In genomic region chr19:17243854-17244617, GRCh38 we compare ENCODE assay signal across 8 cellular contexts. TPM values are rescaled to one million over a fixed set of nuclear protein-coding genes. Genes with fewer than 3 reads are reported as not detected.
DNase-seq lines count a peak whose midpoint lies in the region; ATAC-seq and TF ChIP-seq lines count a peak whose summit lies in the region.

No MANE protein-coding gene starts in this region.

- TF ChIP-seq CTCF in retinal pigment epithelial cell (conservative IDR thresholded peaks at IDR 0.05; ENCODE audit: low read depth, low read length): no peak

- no peak overlapping the region for H3K27ac Mint-ChIP-seq in activated naive CD4-positive, alpha-beta T cell treated with anti-CD3 and anti-CD28 coated beads, Interleukin-2, amount 50 U/mL, for 24 hours
- H3K27ac Mint-ChIP-seq in activated naive CD4-positive, alpha-beta T cell treated with anti-CD3 and anti-CD28 coated beads, Interleukin-2, amount 50 U/mL, for 72 hours: no peak overlapping the region
- peak overlapping the region; percentile 12 for H3K27ac Mint-ChIP-seq in activated T-helper 1 cell treated with anti-CD3 and anti-CD28 coated beads, Interleukin-12 subunit alpha, Interleukin-12 subunit beta, Interleukin-2, Interleukin-4 antibody, amounts not matched to agents 30 ng/mL and 10 ng/mL and 1 ng/mL, durations not matched to agents 14 hours and 24 hours and 36 hours

- no peak for ATAC-seq in activated naive CD4-positive, alpha-beta T cell treated with anti-CD3 and anti-CD28 coated beads, Interleukin-2, amount 50 U/mL, for 72 hours
- ATAC-seq in left ventricle myocardium superior: peak; percentile 36
- ATAC-seq in HG02973 (IDR thresholded peaks at IDR 0.05; ENCODE audit: unreplicated experiment): no peak
- no peak for ATAC-seq in HG03354 (IDR thresholded peaks at IDR 0.05; ENCODE audit: poor library complexity, severe bottlenecking, unreplicated experiment)

- intact Hi-C loops in activated T-helper 1 cell treated with anti-CD3 and anti-CD28 coated beads, Interleukin-12 subunit alpha, Interleukin-12 subunit beta, Interleukin-2, Interleukin-4 antibody, amounts not matched to agents 30 ng/mL and 10 ng/mL and 1 ng/mL, durations not matched to agents 14 hours and 24 hours and 36 hours (cut with micrococcal nuclease): no loop called here
- intact Hi-C loops in left ventricle myocardium superior (cut with micrococcal nuclease): no loop called here

- H3K27me3 Mint-ChIP-seq in activated naive CD4-positive, alpha-beta T cell treated with anti-CD3 and anti-CD28 coated beads, Interleukin-2, amount 50 U/mL, for 24 hours: no peaks in the 10 kb centered on the region
- peaks cover 14% of the 10 kb centered on the region for H3K27me3 Mint-ChIP-seq in activated T-helper 1 cell treated with anti-CD3 and anti-CD28 coated beads, Interleukin-12 subunit alpha, Interleukin-12 subunit beta, Interleukin-2, Interleukin-4 antibody, amounts not matched to agents 30 ng/mL and 10 ng/mL and 1 ng/mL, durations not matched to agents 14 hours and 24 hours and 36 hours (ENCODE audit: insufficient read depth)

- peak overlapping the region; percentile 64 for H3K4me3 Mint-ChIP-seq in activated naive CD4-positive, alpha-beta T cell treated with anti-CD3 and anti-CD28 coated beads, Interleukin-2, amount 50 U/mL, for 24 hours
- H3K4me3 Mint-ChIP-seq in activated T-helper 1 cell treated with anti-CD3 and anti-CD28 coated beads, Interleukin-12 subunit alpha, Interleukin-12 subunit beta, Interleukin-2, Interleukin-4 antibody, amounts not matched to agents 30 ng/mL and 10 ng/mL and 1 ng/mL, durations not matched to agents 14 hours and 24 hours and 36 hours: peak overlapping the region; percentile 72

- peak overlapping the region; percentile 65 for H3K4me3 ChIP-seq in retinal pigment epithelial cell (ENCODE audit: low read length)

- no peaks in the 10 kb centered on the region for H3K36me3 Mint-ChIP-seq in activated naive CD4-positive, alpha-beta T cell treated with anti-CD3 and anti-CD28 coated beads, Interleukin-2, amount 50 U/mL, for 24 hours
- H3K36me3 Mint-ChIP-seq in activated naive CD4-positive, alpha-beta T cell treated with anti-CD3 and anti-CD28 coated beads, Interleukin-2, amount 50 U/mL, for 72 hours: no peaks in the 10 kb centered on the region
- no peaks in the 10 kb centered on the region for H3K36me3 Mint-ChIP-seq in activated T-helper 1 cell treated with anti-CD3 and anti-CD28 coated beads, Interleukin-12 subunit alpha, Interleukin-12 subunit beta, Interleukin-2, Interleukin-4 antibody, amounts not matched to agents 30 ng/mL and 10 ng/mL and 1 ng/mL, durations not matched to agents 14 hours and 24 hours and 36 hours (ENCODE audit: low read depth)

- no peak for DNase-seq in activated naive CD4-positive, alpha-beta T cell treated with anti-CD3 and anti-CD28 coated beads, Interleukin-2, amount 50 U/mL, for 72 hours (ENCODE audit: low spot score in 2 of 2)
- no peak for DNase-seq in activated T-helper 1 cell treated with anti-CD3 and anti-CD28 coated beads, Interleukin-12 subunit alpha, Interleukin-12 subunit beta, Interleukin-2, Interleukin-4 antibody, amounts not matched to agents 30 ng/mL and 10 ng/mL and 1 ng/mL, durations not matched to agents 14 hours and 24 hours and 36 hours (ENCODE audit: low spot score)
- DNase-seq in left ventricle myocardium superior (peak; percentile 80), retinal pigment epithelial cell (ENCODE audit: low read depth) (no peak), amniotic stem cell (lab: John Stamatoyannopoulos, UW) (no peak)

- H3K4me1 Mint-ChIP-seq in activated naive CD4-positive, alpha-beta T cell treated with anti-CD3 and anti-CD28 coated beads, Interleukin-2, amount 50 U/mL, for 24 hours: peaks cover 6% of the 10 kb centered on the region
- no peaks in the 10 kb centered on the region for H3K4me1 Mint-ChIP-seq in activated T-helper 1 cell treated with anti-CD3 and anti-CD28 coated beads, Interleukin-12 subunit alpha, Interleukin-12 subunit beta, Interleukin-2, Interleukin-4 antibody, amounts not matched to agents 30 ng/mL and 10 ng/mL and 1 ng/mL, durations not matched to agents 14 hours and 24 hours and 36 hours (ENCODE audit: low read depth)

- H3K9me3 Mint-ChIP-seq in activated naive CD4-positive, alpha-beta T cell treated with anti-CD3 and anti-CD28 coated beads, Interleukin-2, amount 50 U/mL, for 24 hours: no peaks in the 10 kb centered on the region
- no peaks in the 10 kb centered on the region for H3K9me3 Mint-ChIP-seq in activated naive CD4-positive, alpha-beta T cell treated with anti-CD3 and anti-CD28 coated beads, Interleukin-2, amount 50 U/mL, for 72 hours
- no peaks in the 10 kb centered on the region for H3K9me3 Mint-ChIP-seq in activated T-helper 1 cell treated with anti-CD3 and anti-CD28 coated beads, Interleukin-12 subunit alpha, Interleukin-12 subunit beta, Interleukin-2, Interleukin-4 antibody, amounts not matched to agents 30 ng/mL and 10 ng/mL and 1 ng/mL, durations not matched to agents 14 hours and 24 hours and 36 hours

RNA-seq across cellular contexts. Expression of gene NR2F6, which starts 1.7 kb away (rescaled TPM):
- total RNA-seq in activated naive CD4-positive, alpha-beta T cell treated with anti-CD3 and anti-CD28 coated beads, Interleukin-2, amount 50 U/mL, for 72 hours: 10 to 100 TPM in 1 of 2 donors, 1 to 10 TPM in 1; 5.8 to 12.9 TPM
- 14.3 and 14.4 TPM in 2 replicates for total RNA-seq in activated T-helper 1 cell treated with anti-CD3 and anti-CD28 coated beads, Interleukin-12 subunit alpha, Interleukin-12 subunit beta, Interleukin-2, Interleukin-4 antibody, amounts not matched to agents 30 ng/mL and 10 ng/mL and 1 ng/mL, durations not matched to agents 14 hours and 24 hours and 36 hours
- 82.4 TPM for total RNA-seq in left ventricle myocardium superior

RNA-seq across cellular contexts. Expression of gene OCEL1, which starts 18.0 kb away (rescaled TPM):
- total RNA-seq in activated naive CD4-positive, alpha-beta T cell treated with anti-CD3 and anti-CD28 coated beads, Interleukin-2, amount 50 U/mL, for 72 hours: 10 to 100 TPM; 14.3 to 17.1 TPM
- 17.0 and 19.6 TPM in 2 replicates for total RNA-seq in activated T-helper 1 cell treated with anti-CD3 and anti-CD28 coated beads, Interleukin-12 subunit alpha, Interleukin-12 subunit beta, Interleukin-2, Interleukin-4 antibody, amounts not matched to agents 30 ng/mL and 10 ng/mL and 1 ng/mL, durations not matched to agents 14 hours and 24 hours and 36 hours
- 28.0 TPM for total RNA-seq in left ventricle myocardium superior

RNA-seq across cellular contexts. Expression of gene USHBP1, which starts 20.5 kb away (rescaled TPM):
- total RNA-seq in activated naive CD4-positive, alpha-beta T cell treated with anti-CD3 and anti-CD28 coated beads, Interleukin-2, amount 50 U/mL, for 72 hours: under 1 TPM; 0.43 to 0.49 TPM
- 0.10 and 0.26 TPM in 2 replicates for total RNA-seq in activated T-helper 1 cell treated with anti-CD3 and anti-CD28 coated beads, Interleukin-12 subunit alpha, Interleukin-12 subunit beta, Interleukin-2, Interleukin-4 antibody, amounts not matched to agents 30 ng/mL and 10 ng/mL and 1 ng/mL, durations not matched to agents 14 hours and 24 hours and 36 hours
- 9.3 TPM for total RNA-seq in left ventricle myocardium superior

RNA-seq across cellular contexts. Expression of gene BABAM1, which starts 23.2 kb away (rescaled TPM):
- total RNA-seq in activated naive CD4-positive, alpha-beta T cell treated with anti-CD3 and anti-CD28 coated beads, Interleukin-2, amount 50 U/mL, for 72 hours: 100 to 1,000 TPM; 115 to 125 TPM
- total RNA-seq in activated T-helper 1 cell treated with anti-CD3 and anti-CD28 coated beads, Interleukin-12 subunit alpha, Interleukin-12 subunit beta, Interleukin-2, Interleukin-4 antibody, amounts not matched to agents 30 ng/mL and 10 ng/mL and 1 ng/mL, durations not matched to agents 14 hours and 24 hours and 36 hours: 114 and 120 TPM in 2 replicates
- 82.0 TPM for total RNA-seq in left ventricle myocardium superior

RNA-seq across cellular contexts. Expression of gene USE1, which starts 28.9 kb away (rescaled TPM):
- 10 to 100 TPM; 28.6 to 39.1 TPM for total RNA-seq in activated naive CD4-positive, alpha-beta T cell treated with anti-CD3 and anti-CD28 coated beads, Interleukin-2, amount 50 U/mL, for 72 hours
- 34.6 and 36.0 TPM in 2 replicates for total RNA-seq in activated T-helper 1 cell treated with anti-CD3 and anti-CD28 coated beads, Interleukin-12 subunit alpha, Interleukin-12 subunit beta, Interleukin-2, Interleukin-4 antibody, amounts not matched to agents 30 ng/mL and 10 ng/mL and 1 ng/mL, durations not matched to agents 14 hours and 24 hours and 36 hours
- 27.4 TPM for total RNA-seq in left ventricle myocardium superior
